In the genomic region with DNA sequence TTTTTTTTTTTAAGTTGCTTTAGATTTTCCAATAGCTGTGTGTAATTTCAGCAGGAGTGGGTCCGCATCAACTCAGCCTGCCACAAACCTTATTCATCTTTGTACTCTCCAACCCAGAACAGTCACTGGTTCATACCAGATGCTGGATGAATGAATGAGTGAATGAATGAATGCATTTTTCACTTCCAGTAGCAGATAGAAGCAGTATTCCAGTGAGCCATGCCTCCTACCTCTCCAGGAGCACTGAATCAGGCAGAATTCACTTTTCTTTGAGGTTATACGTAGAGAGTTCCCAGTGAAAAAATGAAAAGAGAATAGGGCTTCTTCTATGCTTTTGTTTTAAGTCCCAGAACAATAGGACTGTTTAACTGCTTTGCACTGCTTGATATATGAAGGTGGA, we compare ENCODE assay signal across 17 cellular contexts.
A peak's percentile ranks its signal among the peaks of the same experiment; 100 is the strongest.
DNase-seq lines count a peak whose midpoint lies in the region; ATAC-seq, FAIRE-seq and TF ChIP-seq lines count a peak whose summit lies in the region.
"Had no signal": no experiment of that assay in that cellular context is flagged by ENCODE, and none has a peak within 500 bp of the region (broad histone marks: within the 10 kb centered on the region; RNA-seq: fewer than 3 reads in every experiment).

No MANE protein-coding gene starts in this region.

- H3K56ac ChIP-seq in H1 (replicated peaks; ENCODE audit: insufficient read length, low read depth, low read length): no peak overlapping the region

- peak overlapping the region; percentile 26 for H4K5ac ChIP-seq in H1 (ENCODE audit: insufficient read length, low read depth, low read length)

- H3K79me2 ChIP-seq in H1 (ENCODE audit: control insufficient read depth in 1 of 2, insufficient read depth in 2 of 2, low read length in 2 of 2): no peaks in the 10 kb centered on the region
- no peaks in the 10 kb centered on the region for H3K79me2 ChIP-seq in smooth muscle cell (ENCODE audit: low read depth)

- H3K36me3 ChIP-seq in H1 (ENCODE audit: control insufficient read depth in 2 of 4, insufficient read depth in 4 of 4, low read length in 3 of 4) (no peaks in the 10 kb centered on the region), smooth muscle cell (ENCODE audit: low read depth) (no peaks in the 10 kb centered on the region)
- H3K36me3 ChIP-seq in naive thymus-derived CD4-positive, alpha-beta T cell (ENCODE audit: control insufficient read depth in 2 of 3, insufficient read depth in 3 of 3, low read length in 3 of 3): no peaks in the 10 kb centered on the region

- peak overlapping the region; percentile 92 for H4K91ac ChIP-seq in H1 (replicated peaks; ENCODE audit: insufficient read length, low read length)

- H2BK5ac ChIP-seq in H1 (ENCODE audit: low read depth, low read length): peak overlapping the region; percentile 83; the same call in 1 of the 2 replicates

- H3K4me2 ChIP-seq in H1 (ENCODE audit: insufficient read depth in 1 of 2, low read depth in 2 of 2, low read length in 2 of 2): no peak overlapping the region
- H3K4me2 ChIP-seq in smooth muscle cell: no peak overlapping the region

- intact Hi-C loops in naive thymus-derived CD4-positive, alpha-beta T cell (cut with micrococcal nuclease): loop anchor here in 1 of 2 donors (10.0 kb wide), 1 partner anchor 58 kb away; no protein-coding TSS in a partner anchor

- CTCF ChIA-PET in H1 (lab: Charles Lee; ENCODE audit: partially characterized antibody): interaction anchor here (0.7 to 1.5 kb wide), 4 partner anchors 10 to 34 kb away, joined by 3 to 4 read pairs (median 3); no protein-coding TSS in a partner anchor
- CTCF ChIA-PET in naive thymus-derived CD4-positive, alpha-beta T cell (lab: Charles Lee): no interaction called here

- no peaks in the 10 kb centered on the region for H3F3A ChIP-seq in smooth muscle cell (ENCODE audit: low read depth)

- no peaks in the 10 kb centered on the region for H4K20me1 ChIP-seq in H1 (replicated peaks in 1 of 2; ENCODE audit: control insufficient read depth in 1 of 2, insufficient read depth in 2 of 2, low read length in 2 of 2)
- no peaks in the 10 kb centered on the region for H4K20me1 ChIP-seq in smooth muscle cell (ENCODE audit: low read depth)

- H3K27me3 Mint-ChIP-seq in nephron progenitor cell (ENCODE audit: low read depth, poor library complexity): no peaks in the 10 kb centered on the region
- no peaks in the 10 kb centered on the region for H3K27me3 Mint-ChIP-seq in naive thymus-derived CD4-positive, alpha-beta T cell

- TF ChIP-seq EP300 in H1 (IDR thresholded peaks at IDR 0.05; ENCODE audit: borderline replicate concordance in 1 of 2, low read depth in 2 of 2, low read length in 2 of 2): no peak

- H3K9me3 ChIP-seq in H1 (ENCODE audit: insufficient read depth in 2 of 2, low read depth in 1 of 2, low read length in 1 of 2) (no peaks in the 10 kb centered on the region), smooth muscle cell (replicated peaks; ENCODE audit: low read depth) (no peaks in the 10 kb centered on the region)
- H3K9me3 ChIP-seq in naive thymus-derived CD4-positive, alpha-beta T cell (ENCODE audit: control insufficient read depth in 2 of 3, low read length in 3 of 3): no peaks in the 10 kb centered on the region

- 0 out of 2 replicates have a peak, but pooled peaks cover under 1% of the 10 kb centered on the region for H3K79me1 ChIP-seq in H1 (ENCODE audit: low read depth, low read length)

- peak overlapping the region; percentile 97 for H2BK120ac ChIP-seq in H1 (replicated peaks; ENCODE audit: low read depth, low read length)

- H4K8ac ChIP-seq in H1 (ENCODE audit: extremely low read depth, insufficient read depth, low read length): no peak overlapping the region

- 0 out of 2 replicates have a peak overlapping the region, but pooled peaks have one; percentile 76 for H2BK12ac ChIP-seq in H1 (ENCODE audit: low read depth, low read length)

- H3K27me3 ChIP-seq in H1 (replicated peaks in 1 of 4; ENCODE audit: control insufficient read depth in 3 of 4, extremely low read depth in 1 of 4, insufficient read depth in 3 of 4, low read length in 3 of 4): no peaks in the 10 kb centered on the region
- H3K27me3 ChIP-seq in smooth muscle cell (ENCODE audit: low read depth): no peaks in the 10 kb centered on the region
- H3K27me3 ChIP-seq in naive thymus-derived CD4-positive, alpha-beta T cell (ENCODE audit: control insufficient read depth in 2 of 2, insufficient read depth in 2 of 2, low read length in 2 of 2): no peaks in the 10 kb centered on the region

- peaks cover 5% of the 10 kb centered on the region for H3K9me3 Mint-ChIP-seq in nephron progenitor cell
- H3K9me3 Mint-ChIP-seq in naive thymus-derived CD4-positive, alpha-beta T cell: no peaks in the 10 kb centered on the region

- TF ChIP-seq CTCF in H1 (IDR thresholded peaks at IDR 0.05; ENCODE audit: control extremely low read depth in 1 of 3, insufficient read depth in 1 of 3, low read depth in 1 of 3, low read length in 3 of 3): no peak
- no peak for TF ChIP-seq CTCF in nephron progenitor cell (IDR thresholded peaks at IDR 0.05)
- TF ChIP-seq CTCF in smooth muscle cell (IDR thresholded peaks at IDR 0.05; ENCODE audit: borderline replicate concordance, insufficient read depth, poor library complexity, severe bottlenecking): no peak

- H2BK15ac ChIP-seq in H1 (ENCODE audit: low read length): no peak overlapping the region

- peaks cover 68% of the 10 kb centered on the region for H3K4me1 Mint-ChIP-seq in nephron progenitor cell
- peaks cover 0 to 13% (median 0%) of the 10 kb centered on the region in 7 donors for H3K4me1 Mint-ChIP-seq in naive thymus-derived CD4-positive, alpha-beta T cell

- DNase-seq in NCI-H69 (lab: John Stamatoyannopoulos, UW): peak; percentile 58
- DNase-seq in H1 (ENCODE audit: low read depth in 1 of 2, low spot score in 2 of 2): no peak
- no peak for DNase-seq in nephron progenitor cell
- DNase-seq in smooth muscle cell (lab: John Stamatoyannopoulos, UW; ENCODE audit: unreplicated experiment): no peak
- DNase-seq in naive thymus-derived CD4-positive, alpha-beta T cell: no peak
- no peak for DNase-seq in glomerular visceral epithelial cell (ENCODE audit: extremely low spot score)
- DNase-seq: H7, MM.1S, NCI-H1092, NCI-H510A, NCI-H82, SHP77 had no signal

- no peak for FAIRE-seq in H1 (lab: Jason Lieb, UNC)
- FAIRE-seq: D721Med, HTR-8/SVneo had no signal

- H3K23ac ChIP-seq in H1 (ENCODE audit: insufficient read length): no peak overlapping the region

- H3K4me3 ChIP-seq in H1 (ENCODE audit: extremely low read depth in 1 of 4, insufficient read depth in 2 of 4, low read depth in 3 of 4, low read length in 4 of 4): no peak overlapping the region
- H3K4me3 ChIP-seq in smooth muscle cell: no peak overlapping the region
- H3K4me3 ChIP-seq in naive thymus-derived CD4-positive, alpha-beta T cell (ENCODE audit: low read length): no peak overlapping the region
- H3K4me3 ChIP-seq: SK-N-MC had no signal

- H2AK5ac ChIP-seq in H1 (ENCODE audit: low read depth, low read length): 0 out of 2 replicates have a peak overlapping the region, but pooled peaks have one; percentile 30

- no peak for TF ChIP-seq RAD21 in H1 (IDR thresholded peaks at IDR 0.05 in 1 of 2, conservative IDR thresholded peaks at IDR 0.05 in 1 of 2; ENCODE audit: low read depth in 2 of 2, low read length in 2 of 2)

- H2AFZ ChIP-seq in H1 (ENCODE audit: low read length) (no peak overlapping the region), smooth muscle cell (ENCODE audit: low read depth) (peak overlapping the region; percentile 24)

- H3K18ac ChIP-seq in H1 (ENCODE audit: extremely low read depth, low read length): peak overlapping the region; percentile 52

- H3K4me1 ChIP-seq in H1 (replicated peaks in 1 of 4; ENCODE audit: control insufficient read depth in 3 of 4, insufficient read depth in 4 of 4, low read length in 3 of 4): peaks cover 3 to 26% (median 25%) of the 10 kb centered on the region in 4 experiments; a peak in 6 of 7 replicates
- H3K4me1 ChIP-seq in smooth muscle cell (ENCODE audit: low read depth): peaks cover 76% of the 10 kb centered on the region
- no peaks in the 10 kb centered on the region for H3K4me1 ChIP-seq in naive thymus-derived CD4-positive, alpha-beta T cell (ENCODE audit: control insufficient read depth in 2 of 2, insufficient read depth in 2 of 2, low read length in 2 of 2)

- no peaks in the 10 kb centered on the region for H3K23me2 ChIP-seq in H1 (ENCODE audit: low read depth, low read length)

- POLR2A ChIA-PET in H1 (lab: Charles Lee; ENCODE audit: partially characterized antibody): interaction anchor here (0.8 to 1.4 kb wide), 4 partner anchors 9 to 25 kb away, joined by 3 to 5 read pairs (median 4); no protein-coding TSS in a partner anchor
- POLR2A ChIA-PET in naive thymus-derived CD4-positive, alpha-beta T cell (lab: Charles Lee): no interaction called here

- H3K14ac ChIP-seq in H1 (ENCODE audit: insufficient read length): no peak overlapping the region

- peak overlapping the region; percentile 55 for H3K4ac ChIP-seq in H1 (replicated peaks; ENCODE audit: insufficient read length, low read depth, low read length)

- peak overlapping the region; percentile 21 for H3K4me3 Mint-ChIP-seq in nephron progenitor cell
- H3K4me3 Mint-ChIP-seq in naive thymus-derived CD4-positive, alpha-beta T cell: no peak overlapping the region

- ATAC-seq in naive thymus-derived CD4-positive, alpha-beta T cell: no peak
- no peak for ATAC-seq in GM18873 (IDR thresholded peaks at IDR 0.05; ENCODE audit: low FRiP score, unreplicated experiment)

- TF ChIP-seq POLR2A in H1 (IDR thresholded peaks at IDR 0.05; ENCODE audit: control extremely low read depth in 1 of 2, low read depth in 2 of 2, low read length in 2 of 2): no peak

- no peak overlapping the region for H3K27ac ChIP-seq in H1 (ENCODE audit: low read depth, low read length)
- no peak overlapping the region for H3K27ac ChIP-seq in smooth muscle cell (ENCODE audit: low read depth)
- no peak overlapping the region for H3K27ac ChIP-seq in naive thymus-derived CD4-positive, alpha-beta T cell (ENCODE audit: low read depth, low read length)
- H3K27ac ChIP-seq: C4-2B, SK-N-MC had no signal

- peaks cover 4% of the 10 kb centered on the region for H3K36me3 Mint-ChIP-seq in nephron progenitor cell (ENCODE audit: low read depth)
- peaks cover 0 to 43% (median 15%) of the 10 kb centered on the region in 5 donors for H3K36me3 Mint-ChIP-seq in naive thymus-derived CD4-positive, alpha-beta T cell

- 88% methylated on average over 2 of the region's 2 CpGs; no CpG with 5 or more reads in 1 of the 2 experiments for WGBS in H1 (ENCODE audit: extremely low coverage in 1 of 2, insufficient coverage in 1 of 2, insufficient read length in 1 of 2, insufficient replicate concordance in 2 of 2, low coverage in 1 of 2, low lambda C conversion rate in 2 of 2, missing lambda C conversion rate in 1 of 2), 2 experiments
- WGBS in smooth muscle cell (ENCODE audit: low lambda C conversion rate): 98% methylated on average over 2 of the region's 2 CpGs

- H3K27ac Mint-ChIP-seq in nephron progenitor cell: peak overlapping the region; percentile 93
- H3K27ac Mint-ChIP-seq in naive thymus-derived CD4-positive, alpha-beta T cell: peak overlapping the region in 1 of 9 donors; percentile 72

- peak overlapping the region; percentile 77 for H2BK20ac ChIP-seq in H1 (ENCODE audit: low read length)

- no peak overlapping the region; a peak in 1 of 7 replicates for H3K9ac ChIP-seq in H1 (replicated peaks in 1 of 4; ENCODE audit: extremely low read depth in 1 of 4, low read depth in 3 of 4, low read length in 3 of 4)
- H3K9ac ChIP-seq in smooth muscle cell (ENCODE audit: low read depth): no peak overlapping the region

TF ChIP-seq in H1, 55 proteins besides CTCF, POLR2A, EP300 and RAD21 (continues in another document):
- no peak for TF ChIP-seq CHD2 (IDR thresholded peaks at IDR 0.05; ENCODE audit: low read length)
